Comparison of ENCODE assay signal across 1 cellular context in genomic region chr1:16082283-16083038, GRCh38.
TF ChIP-seq lines count a peak whose summit lies in the region.

No MANE protein-coding gene starts in this region.

TF ChIP-seq in HepG2, 621 proteins besides CTCF, POLR2A, EP300 and RAD21 (continued from another document and continues in another):
- TF ChIP-seq, protein P1, sequence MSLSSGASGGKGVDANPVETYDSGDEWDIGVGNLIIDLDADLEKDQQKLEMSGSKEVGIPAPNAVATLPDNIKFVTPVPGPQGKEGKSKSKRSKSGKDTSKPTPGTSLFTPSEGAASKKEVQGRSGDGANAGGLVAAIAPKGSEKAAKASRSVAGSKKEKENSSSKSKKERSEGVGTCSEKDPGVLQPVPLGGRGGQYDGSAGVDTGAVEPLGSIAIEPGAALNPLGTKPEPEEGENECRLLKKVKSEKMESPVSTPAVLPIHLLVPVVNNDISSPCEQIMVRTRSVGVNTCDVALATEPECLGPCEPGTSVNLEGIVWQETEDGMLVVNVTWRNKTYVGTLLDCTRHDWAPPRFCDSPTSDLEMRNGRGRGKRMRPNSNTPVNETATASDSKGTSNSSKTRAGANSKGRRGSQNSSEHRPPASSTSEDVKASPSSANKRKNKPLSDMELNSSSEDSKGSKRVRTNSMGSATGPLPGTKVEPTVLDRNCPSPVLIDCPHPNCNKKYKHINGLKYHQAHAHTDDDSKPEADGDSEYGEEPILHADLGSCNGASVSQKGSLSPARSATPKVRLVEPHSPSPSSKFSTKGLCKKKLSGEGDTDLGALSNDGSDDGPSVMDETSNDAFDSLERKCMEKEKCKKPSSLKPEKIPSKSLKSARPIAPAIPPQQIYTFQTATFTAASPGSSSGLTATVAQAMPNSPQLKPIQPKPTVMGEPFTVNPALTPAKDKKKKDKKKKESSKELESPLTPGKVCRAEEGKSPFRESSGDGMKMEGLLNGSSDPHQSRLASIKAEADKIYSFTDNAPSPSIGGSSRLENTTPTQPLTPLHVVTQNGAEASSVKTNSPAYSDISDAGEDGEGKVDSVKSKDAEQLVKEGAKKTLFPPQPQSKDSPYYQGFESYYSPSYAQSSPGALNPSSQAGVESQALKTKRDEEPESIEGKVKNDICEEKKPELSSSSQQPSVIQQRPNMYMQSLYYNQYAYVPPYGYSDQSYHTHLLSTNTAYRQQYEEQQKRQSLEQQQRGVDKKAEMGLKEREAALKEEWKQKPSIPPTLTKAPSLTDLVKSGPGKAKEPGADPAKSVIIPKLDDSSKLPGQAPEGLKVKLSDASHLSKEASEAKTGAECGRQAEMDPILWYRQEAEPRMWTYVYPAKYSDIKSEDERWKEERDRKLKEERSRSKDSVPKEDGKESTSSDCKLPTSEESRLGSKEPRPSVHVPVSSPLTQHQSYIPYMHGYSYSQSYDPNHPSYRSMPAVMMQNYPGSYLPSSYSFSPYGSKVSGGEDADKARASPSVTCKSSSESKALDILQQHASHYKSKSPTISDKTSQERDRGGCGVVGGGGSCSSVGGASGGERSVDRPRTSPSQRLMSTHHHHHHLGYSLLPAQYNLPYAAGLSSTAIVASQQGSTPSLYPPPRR (CRISPR knock-in tag; IDR thresholded peaks at IDR 0.05; ENCODE audit: borderline replicate concordance) = no peak
- TF ChIP-seq AHR (CRISPR knock-in tag; IDR thresholded peaks at IDR 0.05) (0 out of 2 replicates have a peak, but pooled peaks have one; percentile 24), STAT5B (CRISPR knock-in tag; IDR thresholded peaks at IDR 0.05) (no peak), CREB1 (IDR thresholded peaks at IDR 0.05) (no peak), CREB1 (CRISPR knock-in tag; IDR thresholded peaks at IDR 0.05) (no peak), STAG1 (CRISPR knock-in tag; IDR thresholded peaks at IDR 0.05) (peak; percentile 88), SMC3 (IDR thresholded peaks at IDR 0.05; ENCODE audit: low read length) (peak; percentile 88), RNF2 (conservative IDR thresholded peaks at IDR 0.05; ENCODE audit: low read depth) (no peak), THYN1 (CRISPR knock-in tag; IDR thresholded peaks at IDR 0.05; ENCODE audit: borderline replicate concordance, low read depth) (no peak), ZFAT (CRISPR knock-in tag; conservative IDR thresholded peaks at IDR 0.05) (no peak), HIVEP1 (CRISPR knock-in tag; IDR thresholded peaks at IDR 0.05) (no peak), ZNF605 (CRISPR knock-in tag; IDR thresholded peaks at IDR 0.05) (no peak), PCBP2 (optimal IDR thresholded peaks at IDR 0.05; ENCODE audit: low read depth, low read length, poor library complexity, severe bottlenecking) (no peak), ETV5 (CRISPR knock-in tag; IDR thresholded peaks at IDR 0.05; ENCODE audit: borderline replicate concordance) (no peak), BRD4 (CRISPR knock-in tag; IDR thresholded peaks at IDR 0.05) (no peak), NR2F2 (IDR thresholded peaks at IDR 0.05; ENCODE audit: borderline replicate concordance, low read depth) (no peak), U2AF2 (IDR thresholded peaks at IDR 0.05; ENCODE audit: low read depth, low read length) (no peak), ZFX (CRISPR knock-in tag; IDR thresholded peaks at IDR 0.05; ENCODE audit: low read depth) (peak; percentile 59), ZNF710 (CRISPR knock-in tag; IDR thresholded peaks at IDR 0.05; ENCODE audit: borderline replicate concordance) (no peak), RXRA (CRISPR knock-in tag; IDR thresholded peaks at IDR 0.05) (0 out of 2 replicates have a peak, but pooled peaks have one; percentile 14), NCOA5 (CRISPR knock-in tag; IDR thresholded peaks at IDR 0.05) (no peak), ZNF124 (CRISPR knock-in tag; IDR thresholded peaks at IDR 0.05) (no peak), MAFK (conservative IDR thresholded peaks at IDR 0.05 in 1 of 2, IDR thresholded peaks at IDR 0.05 in 1 of 2; ENCODE audit: low read length in 2 of 2) (no peak), ZNF205 (CRISPR knock-in tag; IDR thresholded peaks at IDR 0.05) (no peak), ZNF543 (CRISPR knock-in tag; IDR thresholded peaks at IDR 0.05) (no peak), TOPORS (CRISPR knock-in tag; IDR thresholded peaks at IDR 0.05) (no peak), ZNF841 (CRISPR knock-in tag; IDR thresholded peaks at IDR 0.05; ENCODE audit: borderline replicate concordance) (no peak), BCL6 (CRISPR knock-in tag; IDR thresholded peaks at IDR 0.05) (no peak), HDAC1 (CRISPR knock-in tag; IDR thresholded peaks at IDR 0.05) (no peak), ZNF512B (CRISPR knock-in tag; IDR thresholded peaks at IDR 0.05; ENCODE audit: borderline replicate concordance) (no peak), ZNF678 (CRISPR knock-in tag; IDR thresholded peaks at IDR 0.05) (no peak), ATF7 (IDR thresholded peaks at IDR 0.05) (no peak), ATF7 (CRISPR knock-in tag; IDR thresholded peaks at IDR 0.05) (no peak)
- TF ChIP-seq, protein P2, sequence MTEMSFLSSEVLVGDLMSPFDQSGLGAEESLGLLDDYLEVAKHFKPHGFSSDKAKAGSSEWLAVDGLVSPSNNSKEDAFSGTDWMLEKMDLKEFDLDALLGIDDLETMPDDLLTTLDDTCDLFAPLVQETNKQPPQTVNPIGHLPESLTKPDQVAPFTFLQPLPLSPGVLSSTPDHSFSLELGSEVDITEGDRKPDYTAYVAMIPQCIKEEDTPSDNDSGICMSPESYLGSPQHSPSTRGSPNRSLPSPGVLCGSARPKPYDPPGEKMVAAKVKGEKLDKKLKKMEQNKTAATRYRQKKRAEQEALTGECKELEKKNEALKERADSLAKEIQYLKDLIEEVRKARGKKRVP (CRISPR knock-in tag; IDR thresholded peaks at IDR 0.05) = no peak
- TF ChIP-seq, protein P3, sequence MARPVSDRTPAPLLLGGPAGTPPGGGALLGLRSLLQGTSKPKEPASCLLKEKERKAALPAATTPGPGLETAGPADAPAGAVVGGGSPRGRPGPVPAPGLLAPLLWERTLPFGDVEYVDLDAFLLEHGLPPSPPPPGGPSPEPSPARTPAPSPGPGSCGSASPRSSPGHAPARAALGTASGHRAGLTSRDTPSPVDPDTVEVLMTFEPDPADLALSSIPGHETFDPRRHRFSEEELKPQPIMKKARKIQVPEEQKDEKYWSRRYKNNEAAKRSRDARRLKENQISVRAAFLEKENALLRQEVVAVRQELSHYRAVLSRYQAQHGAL (CRISPR knock-in tag; IDR thresholded peaks at IDR 0.05; ENCODE audit: not compliant biosample characterization) = no peak
- TF ChIP-seq, protein P4, sequence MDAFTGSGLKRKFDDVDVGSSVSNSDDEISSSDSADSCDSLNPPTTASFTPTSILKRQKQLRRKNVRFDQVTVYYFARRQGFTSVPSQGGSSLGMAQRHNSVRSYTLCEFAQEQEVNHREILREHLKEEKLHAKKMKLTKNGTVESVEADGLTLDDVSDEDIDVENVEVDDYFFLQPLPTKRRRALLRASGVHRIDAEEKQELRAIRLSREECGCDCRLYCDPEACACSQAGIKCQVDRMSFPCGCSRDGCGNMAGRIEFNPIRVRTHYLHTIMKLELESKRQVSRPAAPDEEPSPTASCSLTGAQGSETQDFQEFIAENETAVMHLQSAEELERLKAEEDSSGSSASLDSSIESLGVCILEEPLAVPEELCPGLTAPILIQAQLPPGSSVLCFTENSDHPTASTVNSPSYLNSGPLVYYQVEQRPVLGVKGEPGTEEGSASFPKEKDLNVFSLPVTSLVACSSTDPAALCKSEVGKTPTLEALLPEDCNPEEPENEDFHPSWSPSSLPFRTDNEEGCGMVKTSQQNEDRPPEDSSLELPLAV (CRISPR knock-in tag; conservative IDR thresholded peaks at IDR 0.05; ENCODE audit: low read depth) = no peak
- TF ChIP-seq, protein P5, sequence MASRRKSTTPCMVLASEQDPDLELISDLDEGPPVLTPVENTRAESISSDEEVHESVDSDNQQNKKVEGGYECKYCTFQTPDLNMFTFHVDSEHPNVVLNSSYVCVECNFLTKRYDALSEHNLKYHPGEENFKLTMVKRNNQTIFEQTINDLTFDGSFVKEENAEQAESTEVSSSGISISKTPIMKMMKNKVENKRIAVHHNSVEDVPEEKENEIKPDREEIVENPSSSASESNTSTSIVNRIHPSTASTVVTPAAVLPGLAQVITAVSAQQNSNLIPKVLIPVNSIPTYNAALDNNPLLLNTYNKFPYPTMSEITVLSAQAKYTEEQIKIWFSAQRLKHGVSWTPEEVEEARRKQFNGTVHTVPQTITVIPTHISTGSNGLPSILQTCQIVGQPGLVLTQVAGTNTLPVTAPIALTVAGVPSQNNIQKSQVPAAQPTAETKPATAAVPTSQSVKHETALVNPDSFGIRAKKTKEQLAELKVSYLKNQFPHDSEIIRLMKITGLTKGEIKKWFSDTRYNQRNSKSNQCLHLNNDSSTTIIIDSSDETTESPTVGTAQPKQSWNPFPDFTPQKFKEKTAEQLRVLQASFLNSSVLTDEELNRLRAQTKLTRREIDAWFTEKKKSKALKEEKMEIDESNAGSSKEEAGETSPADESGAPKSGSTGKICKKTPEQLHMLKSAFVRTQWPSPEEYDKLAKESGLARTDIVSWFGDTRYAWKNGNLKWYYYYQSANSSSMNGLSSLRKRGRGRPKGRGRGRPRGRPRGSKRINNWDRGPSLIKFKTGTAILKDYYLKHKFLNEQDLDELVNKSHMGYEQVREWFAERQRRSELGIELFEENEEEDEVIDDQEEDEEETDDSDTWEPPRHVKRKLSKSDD (CRISPR knock-in tag; IDR thresholded peaks at IDR 0.05; ENCODE audit: low read depth) = no peak
- TF ChIP-seq, protein P6, sequence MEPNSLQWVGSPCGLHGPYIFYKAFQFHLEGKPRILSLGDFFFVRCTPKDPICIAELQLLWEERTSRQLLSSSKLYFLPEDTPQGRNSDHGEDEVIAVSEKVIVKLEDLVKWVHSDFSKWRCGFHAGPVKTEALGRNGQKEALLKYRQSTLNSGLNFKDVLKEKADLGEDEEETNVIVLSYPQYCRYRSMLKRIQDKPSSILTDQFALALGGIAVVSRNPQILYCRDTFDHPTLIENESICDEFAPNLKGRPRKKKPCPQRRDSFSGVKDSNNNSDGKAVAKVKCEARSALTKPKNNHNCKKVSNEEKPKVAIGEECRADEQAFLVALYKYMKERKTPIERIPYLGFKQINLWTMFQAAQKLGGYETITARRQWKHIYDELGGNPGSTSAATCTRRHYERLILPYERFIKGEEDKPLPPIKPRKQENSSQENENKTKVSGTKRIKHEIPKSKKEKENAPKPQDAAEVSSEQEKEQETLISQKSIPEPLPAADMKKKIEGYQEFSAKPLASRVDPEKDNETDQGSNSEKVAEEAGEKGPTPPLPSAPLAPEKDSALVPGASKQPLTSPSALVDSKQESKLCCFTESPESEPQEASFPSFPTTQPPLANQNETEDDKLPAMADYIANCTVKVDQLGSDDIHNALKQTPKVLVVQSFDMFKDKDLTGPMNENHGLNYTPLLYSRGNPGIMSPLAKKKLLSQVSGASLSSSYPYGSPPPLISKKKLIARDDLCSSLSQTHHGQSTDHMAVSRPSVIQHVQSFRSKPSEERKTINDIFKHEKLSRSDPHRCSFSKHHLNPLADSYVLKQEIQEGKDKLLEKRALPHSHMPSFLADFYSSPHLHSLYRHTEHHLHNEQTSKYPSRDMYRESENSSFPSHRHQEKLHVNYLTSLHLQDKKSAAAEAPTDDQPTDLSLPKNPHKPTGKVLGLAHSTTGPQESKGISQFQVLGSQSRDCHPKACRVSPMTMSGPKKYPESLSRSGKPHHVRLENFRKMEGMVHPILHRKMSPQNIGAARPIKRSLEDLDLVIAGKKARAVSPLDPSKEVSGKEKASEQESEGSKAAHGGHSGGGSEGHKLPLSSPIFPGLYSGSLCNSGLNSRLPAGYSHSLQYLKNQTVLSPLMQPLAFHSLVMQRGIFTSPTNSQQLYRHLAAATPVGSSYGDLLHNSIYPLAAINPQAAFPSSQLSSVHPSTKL (CRISPR knock-in tag; IDR thresholded peaks at IDR 0.05) = no peak
- TF ChIP-seq, protein P7, sequence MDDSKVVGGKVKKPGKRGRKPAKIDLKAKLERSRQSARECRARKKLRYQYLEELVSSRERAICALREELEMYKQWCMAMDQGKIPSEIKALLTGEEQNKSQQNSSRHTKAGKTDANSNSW (CRISPR knock-in tag; IDR thresholded peaks at IDR 0.05; ENCODE audit: borderline replicate concordance) = no peak
- TF ChIP-seq, protein P8, sequence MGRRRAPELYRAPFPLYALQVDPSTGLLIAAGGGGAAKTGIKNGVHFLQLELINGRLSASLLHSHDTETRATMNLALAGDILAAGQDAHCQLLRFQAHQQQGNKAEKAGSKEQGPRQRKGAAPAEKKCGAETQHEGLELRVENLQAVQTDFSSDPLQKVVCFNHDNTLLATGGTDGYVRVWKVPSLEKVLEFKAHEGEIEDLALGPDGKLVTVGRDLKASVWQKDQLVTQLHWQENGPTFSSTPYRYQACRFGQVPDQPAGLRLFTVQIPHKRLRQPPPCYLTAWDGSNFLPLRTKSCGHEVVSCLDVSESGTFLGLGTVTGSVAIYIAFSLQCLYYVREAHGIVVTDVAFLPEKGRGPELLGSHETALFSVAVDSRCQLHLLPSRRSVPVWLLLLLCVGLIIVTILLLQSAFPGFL (CRISPR knock-in tag; IDR thresholded peaks at IDR 0.05) = no peak
